Comparison of ENCODE assay signal across 8 cellular contexts in the genomic region with DNA sequence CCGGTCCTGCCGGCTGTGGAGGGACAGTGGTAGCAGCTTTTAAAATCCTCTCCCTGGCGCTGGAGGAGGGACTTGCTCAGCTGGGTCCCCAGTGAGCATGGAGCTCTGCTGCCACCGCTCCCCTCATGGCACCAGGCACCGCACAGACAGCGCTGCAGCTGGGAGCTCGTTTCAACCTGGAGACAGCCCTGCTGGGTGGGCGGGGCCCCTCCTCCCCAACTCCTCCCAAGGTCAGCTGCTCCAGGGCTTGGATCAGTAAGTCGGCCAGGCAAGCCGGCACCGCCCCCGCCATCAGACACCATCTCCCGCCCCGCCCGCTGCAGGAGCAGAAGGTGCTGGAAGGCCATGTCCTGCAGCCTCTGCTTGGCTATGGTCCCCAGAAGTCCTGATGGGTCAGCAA. TPM values are rescaled to one million over a fixed set of nuclear protein-coding genes. Genes with fewer than 3 reads are reported as not detected.
DNase-seq lines count a peak whose midpoint lies in the region; ATAC-seq and TF ChIP-seq lines count a peak whose summit lies in the region.

No MANE protein-coding gene starts in this region.

- no peak for TF ChIP-seq CTCF in foreskin keratinocyte (conservative IDR thresholded peaks at IDR 0.05)

- peak; percentile 64 to 78 for ATAC-seq in activated T-cell treated with anti-CD3 and anti-CD28 coated beads, Interleukin-2, amount 50 U/mL, for 4 hours
- ATAC-seq in foreskin keratinocyte = peak; percentile 56
- no peak for ATAC-seq in GM18502 (IDR thresholded peaks at IDR 0.05; ENCODE audit: poor library complexity, unreplicated experiment)
- ATAC-seq in HG02623 (IDR thresholded peaks at IDR 0.05; ENCODE audit: unreplicated experiment) = no peak

- peaks cover 31% of the 10 kb centered on the region for H3K4me1 Mint-ChIP-seq in activated T-cell treated with anti-CD3 and anti-CD28 coated beads, Interleukin-2, amount 50 U/mL, for 4 hours (ENCODE audit: low read depth)

- no peaks in the 10 kb centered on the region for H3K36me3 Mint-ChIP-seq in activated T-cell treated with anti-CD3 and anti-CD28 coated beads, Interleukin-2, amount 50 U/mL, for 4 hours (ENCODE audit: insufficient read depth)

- H3K27ac ChIP-seq in foreskin keratinocyte = no peak overlapping the region

- peak overlapping the region; percentile 67 for H3K4me3 Mint-ChIP-seq in activated T-cell treated with anti-CD3 and anti-CD28 coated beads, Interleukin-2, amount 50 U/mL, for 4 hours

- no peaks in the 10 kb centered on the region for H3K9me3 Mint-ChIP-seq in activated T-cell treated with anti-CD3 and anti-CD28 coated beads, Interleukin-2, amount 50 U/mL, for 4 hours

- no peaks in the 10 kb centered on the region for H3K27me3 Mint-ChIP-seq in activated T-cell treated with anti-CD3 and anti-CD28 coated beads, Interleukin-2, amount 50 U/mL, for 4 hours (ENCODE audit: low read depth)

- no peaks in the 10 kb centered on the region for H3K4me1 ChIP-seq in foreskin keratinocyte

- DNase-seq in AG08396 (ENCODE audit: low spot score) (peak; percentile 51), HuH-7 (ENCODE audit: low spot score) (peak; percentile 75), foreskin keratinocyte (no peak), nucleus accumbens (lab: John Stamatoyannopoulos, UW) (peak in 49 of 56 donors; percentile 10 to 85 (median 60)), SIG-M5 treated with dmso at 0.1 percent for 504 hours (lab: John Stamatoyannopoulos, UW; ENCODE audit: unreplicated experiment) (no peak)
- DNase-seq in activated T-cell treated with anti-CD3 and anti-CD28 coated beads, Interleukin-2, amount 50 U/mL, for 4 hours = no peak

- peaks cover 37% of the 10 kb centered on the region for H3K27me3 ChIP-seq in foreskin keratinocyte

RNA-seq across cellular contexts. Expression of a gene that starts 16.4 kb away (rescaled TPM):
- 10 to 100 TPM in 1 of 3 donors, 1 to 10 TPM in 2; 7.0 to 10.1 (median 7.1) TPM for total RNA-seq in activated T-cell treated with anti-CD3 and anti-CD28 coated beads, Interleukin-2, amount 50 U/mL, for 4 hours
- total RNA-seq in foreskin keratinocyte = 0.51 and 0.95 TPM in 2 replicates
- 0.73 and 1.0 TPM in 2 replicates for polyA plus RNA-seq in foreskin keratinocyte

RNA-seq across cellular contexts. Expression of a gene that starts 16.7 kb away (rescaled TPM):
- total RNA-seq in activated T-cell treated with anti-CD3 and anti-CD28 coated beads, Interleukin-2, amount 50 U/mL, for 4 hours = not detected
- not detected in 2 replicates for total RNA-seq in foreskin keratinocyte
- polyA plus RNA-seq in foreskin keratinocyte = not detected in 2 replicates

Comparison
In these comparisons a context has a peak if more than half of its experiments do, and no peak if none do; other contexts are left out.
1. DNase-seq: peak in AG08396 (single experiment), HuH-7 (single experiment) and nucleus accumbens (49 of 56); none in activated T-cell treated with anti-CD3 and anti-CD28 coated beads, Interleukin-2, amount 50 U/mL, for 4 hours (single experiment), foreskin keratinocyte (0 of 2) and SIG-M5 treated with dmso at 0.1 percent for 504 hours (single experiment).
2. ATAC-seq: peak in activated T-cell treated with anti-CD3 and anti-CD28 coated beads, Interleukin-2, amount 50 U/mL, for 4 hours (2 of 2) and foreskin keratinocyte (single experiment); none in GM18502 (single experiment) and HG02623 (single experiment).